In genomic region chr17:44987194-44987882, GRCh38 we compare ENCODE assay signal across 10 cellular contexts. TPM values are rescaled to one million over a fixed set of nuclear protein-coding genes. Genes with fewer than 3 reads are reported as not detected.
DNase-seq lines count a peak whose midpoint lies in the region; ATAC-seq and TF ChIP-seq lines count a peak whose summit lies in the region.
"Had no signal": no experiment of that assay in that cellular context is flagged by ENCODE, and none has a peak within 500 bp of the region (broad histone marks: within the 10 kb centered on the region; RNA-seq: fewer than 3 reads in every experiment).

No MANE protein-coding gene starts in this region.

- ATAC-seq in foreskin keratinocyte (peak; percentile 35), HG02763 (IDR thresholded peaks at IDR 0.05; ENCODE audit: unreplicated experiment) (no peak)

- H3K9me2 ChIP-seq in OCI-LY1 (ENCODE audit: low read depth, low read length), result no peaks in the 10 kb centered on the region

- H2AFZ ChIP-seq in OCI-LY1 (ENCODE audit: low read length) (no peak overlapping the region), parathyroid adenoma (peak overlapping the region; percentile 51)

- H3K27ac ChIP-seq in OCI-LY1 (ENCODE audit: low read depth, low read length, poor library complexity, severe bottlenecking) (no peak overlapping the region), foreskin keratinocyte (no peak overlapping the region), parathyroid adenoma (no peak overlapping the region)
- H3K27ac ChIP-seq: Peyer's patch, upper lobe of left lung had no signal

- TF ChIP-seq CTCF in OCI-LY1 (IDR thresholded peaks at IDR 0.05; ENCODE audit: low read length) (no peak), foreskin keratinocyte (conservative IDR thresholded peaks at IDR 0.05) (no peak), parathyroid adenoma (IDR thresholded peaks at IDR 0.05) (no peak)

- H3K9ac ChIP-seq in OCI-LY1 (ENCODE audit: low read length), result no peak overlapping the region
- no peak overlapping the region for H3K9ac ChIP-seq in parathyroid adenoma

- H3K9me3 ChIP-seq in OCI-LY1 (ENCODE audit: low read length) (no peaks in the 10 kb centered on the region), parathyroid adenoma (ENCODE audit: control insufficient read depth, low read length) (no peaks in the 10 kb centered on the region)
- H3K9me3 ChIP-seq: Peyer's patch, upper lobe of left lung had no signal

- intact Hi-C loops in activated CD4-positive, alpha-beta T cell treated with anti-CD3 and anti-CD28 coated beads, Interleukin-2, amount 10 ng/mL, durations not matched to agents 24 days and 14 days (cut with micrococcal nuclease), result no loop called here

- peaks cover 51% of the 10 kb centered on the region for H3K27me3 Mint-ChIP-seq in activated CD4-positive, alpha-beta T cell treated with anti-CD3 and anti-CD28 coated beads, Interleukin-2, amount 10 ng/mL, durations not matched to agents 24 days and 14 days

- no peaks in the 10 kb centered on the region for H4K20me1 ChIP-seq in OCI-LY1 (ENCODE audit: insufficient read depth, low read length)

- peak overlapping the region; percentile 37 for H3K4me2 ChIP-seq in OCI-LY1 (ENCODE audit: low read length)
- H3K4me2 ChIP-seq in parathyroid adenoma (ENCODE audit: low read length), result no peak overlapping the region

- H3K4me3 ChIP-seq in OCI-LY1 (ENCODE audit: low read depth, low read length, poor library complexity, severe bottlenecking) (no peak overlapping the region), parathyroid adenoma (ENCODE audit: low read depth, low read length) (no peak overlapping the region)
- H3K4me3 ChIP-seq: lung, Peyer's patch, upper lobe of left lung had no signal

- no peak overlapping the region for H3K4me3 Mint-ChIP-seq in activated CD4-positive, alpha-beta T cell treated with anti-CD3 and anti-CD28 coated beads, Interleukin-2, amount 10 ng/mL, durations not matched to agents 24 days and 14 days

- no peaks in the 10 kb centered on the region for H3K4me1 Mint-ChIP-seq in activated CD4-positive, alpha-beta T cell treated with anti-CD3 and anti-CD28 coated beads, Interleukin-2, amount 10 ng/mL, durations not matched to agents 24 days and 14 days

- H3K4me1 ChIP-seq in OCI-LY1 (ENCODE audit: insufficient read depth, low read length, severe bottlenecking), result peaks cover 9% of the 10 kb centered on the region
- H3K4me1 ChIP-seq in foreskin keratinocyte, result no peaks in the 10 kb centered on the region
- no peaks in the 10 kb centered on the region for H3K4me1 ChIP-seq in parathyroid adenoma

- H3K79me2 ChIP-seq in OCI-LY1 (ENCODE audit: insufficient read depth, low read length) (no peaks in the 10 kb centered on the region), parathyroid adenoma (no peaks in the 10 kb centered on the region)

- H3K36me3 ChIP-seq in OCI-LY1 (ENCODE audit: insufficient read depth, low read length) (no peaks in the 10 kb centered on the region), parathyroid adenoma (ENCODE audit: control insufficient read depth, insufficient read depth, low read length) (no peaks in the 10 kb centered on the region)
- H3K36me3 ChIP-seq: Peyer's patch, upper lobe of left lung had no signal

- H3F3A ChIP-seq in OCI-LY1 (ENCODE audit: insufficient read depth, low read length), result no peaks in the 10 kb centered on the region

- H3K27ac Mint-ChIP-seq in activated CD4-positive, alpha-beta T cell treated with anti-CD3 and anti-CD28 coated beads, Interleukin-2, amount 10 ng/mL, durations not matched to agents 24 days and 14 days, result no peak overlapping the region

- H3K36me3 Mint-ChIP-seq in activated CD4-positive, alpha-beta T cell treated with anti-CD3 and anti-CD28 coated beads, Interleukin-2, amount 10 ng/mL, durations not matched to agents 24 days and 14 days (ENCODE audit: low read depth), result peaks cover 2% of the 10 kb centered on the region

- DNase-seq in GM03348 (ENCODE audit: low spot score) (peak; percentile 36), foreskin keratinocyte (no peak), HUDEP-2 (lab: John Stamatoyannopoulos, UW; ENCODE audit: unreplicated experiment in 76 of 76) (no peak)
- no peak for DNase-seq in activated CD4-positive, alpha-beta T cell treated with anti-CD3 and anti-CD28 coated beads, Interleukin-2, amount 10 ng/mL, durations not matched to agents 24 days and 14 days
- DNase-seq: Peyer's patch, upper lobe of left lung had no signal

- peaks cover under 1% of the 10 kb centered on the region; the same call in 1 of the 2 replicates for H3K27me3 ChIP-seq in OCI-LY1 (ENCODE audit: insufficient read depth, low read length)
- peaks cover 39% of the 10 kb centered on the region for H3K27me3 ChIP-seq in foreskin keratinocyte
- no peaks in the 10 kb centered on the region for H3K27me3 ChIP-seq in parathyroid adenoma (ENCODE audit: control insufficient read depth, insufficient read depth, low read length)
- H3K27me3 ChIP-seq: Peyer's patch had no signal

- H3K9me3 Mint-ChIP-seq in activated CD4-positive, alpha-beta T cell treated with anti-CD3 and anti-CD28 coated beads, Interleukin-2, amount 10 ng/mL, durations not matched to agents 24 days and 14 days, result no peaks in the 10 kb centered on the region

RNA-seq across cellular contexts. Expression of gene C1QL1, which starts 19.2 kb away (rescaled TPM):
- total RNA-seq in foreskin keratinocyte, result 0.17 and 0.18 TPM in 2 replicates
- polyA plus RNA-seq in foreskin keratinocyte, result 0.26 and 0.36 TPM in 2 replicates
- total RNA-seq in activated CD4-positive, alpha-beta T cell treated with anti-CD3 and anti-CD28 coated beads, Interleukin-2, amount 10 ng/mL, durations not matched to agents 24 days and 14 days, result 0.21 and 0.42 TPM in 2 replicates

RNA-seq across cellular contexts. Expression of gene KIF18B, which starts 39.8 kb away (rescaled TPM):
- 17.0 and 23.2 TPM in 2 replicates for total RNA-seq in foreskin keratinocyte
- polyA plus RNA-seq in foreskin keratinocyte, result 8.7 and 12.6 TPM in 2 replicates
- total RNA-seq in activated CD4-positive, alpha-beta T cell treated with anti-CD3 and anti-CD28 coated beads, Interleukin-2, amount 10 ng/mL, durations not matched to agents 24 days and 14 days, result 42.1 and 42.7 TPM in 2 replicates
